In the genomic region with DNA sequence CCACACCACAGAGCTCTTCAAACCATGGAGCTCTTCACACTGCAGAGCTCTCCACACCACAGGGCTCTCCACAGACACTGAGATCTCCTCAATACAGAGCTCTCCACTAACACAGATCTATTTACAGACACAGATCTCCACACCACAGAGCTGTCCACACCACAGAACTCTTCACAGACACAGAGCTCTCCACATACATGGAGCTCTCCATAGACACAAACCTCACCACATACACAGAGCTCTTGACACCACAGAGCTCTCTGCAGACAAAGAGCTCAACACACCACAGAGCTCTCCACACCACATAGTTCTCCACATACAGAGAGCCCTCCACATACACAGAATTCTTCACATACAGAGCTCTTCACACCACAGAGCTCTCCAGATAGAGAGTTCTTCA, we compare ENCODE assay signal across 14 cellular contexts.
"Had no signal": no experiment of that assay in that cellular context is flagged by ENCODE, and none has a peak within 500 bp of the region (broad histone marks: within the 10 kb centered on the region; RNA-seq: fewer than 3 reads in every experiment).

No MANE protein-coding gene starts in this region.

- H3K9me3 Mint-ChIP-seq: activated naive CD4-positive, alpha-beta T cell treated with anti-CD3 and anti-CD28 coated beads, Interleukin-2, amount 50 U/mL, for 72 hours; neural crest cell; stimulated activated naive CD8-positive, alpha-beta T cell treated with anti-CD3 and anti-CD28 coated beads, Interleukin-15, amount 100 ng/mL, for 72 hours had no signal

- H3K4me3 Mint-ChIP-seq: neural crest cell; stimulated activated naive CD8-positive, alpha-beta T cell treated with anti-CD3 and anti-CD28 coated beads, Interleukin-15, amount 100 ng/mL, for 72 hours had no signal

- H3K9me3 ChIP-seq: body of pancreas, mucosa of descending colon, ovary had no signal

- ATAC-seq: body of pancreas, left cardiac atrium, mucosa of descending colon had no signal

- H3K27ac ChIP-seq: body of pancreas, ovary had no signal

- H3K27ac Mint-ChIP-seq: activated naive CD4-positive, alpha-beta T cell treated with anti-CD3 and anti-CD28 coated beads, Interleukin-2, amount 50 U/mL, for 72 hours; stimulated activated naive CD8-positive, alpha-beta T cell treated with anti-CD3 and anti-CD28 coated beads, Interleukin-15, amount 100 ng/mL, for 72 hours had no signal

- DNase-seq: activated CD4-positive, alpha-beta T cell treated with anti-CD3 and anti-CD28 coated beads, Interleukin-2, amount 50 U/mL, for 48 hours; activated CD4-positive, CD25-positive, alpha-beta regulatory T cell treated with anti-CD3 and anti-CD28 coated beads, Interleukin-2, amount 50 U/mL, for 72 hours; amniotic stem cell; body of pancreas; cerebellar nuclear complex; glutamatergic neuron; left cardiac atrium; mucosa of descending colon; ovary; stimulated activated CD4-positive, alpha-beta T cell treated with anti-CD3 and anti-CD28 coated beads, Interleukin-4, amount 100 ng/mL, for 1 hour; stimulated activated naive CD8-positive, alpha-beta T cell treated with anti-CD3 and anti-CD28 coated beads, Interleukin-15, amount 100 ng/mL, for 72 hours; SW 1271 had no signal

- H3K36me3 Mint-ChIP-seq: activated naive CD4-positive, alpha-beta T cell treated with anti-CD3 and anti-CD28 coated beads, Interleukin-2, amount 50 U/mL, for 72 hours had no signal

- H3K36me3 ChIP-seq: ovary had no signal

- H3K27me3 ChIP-seq: body of pancreas, ovary had no signal

- H3K4me3 ChIP-seq: body of pancreas, mucosa of descending colon, ovary had no signal
